15 cellular contexts compared by ENCODE assay signal in the genomic region with DNA sequence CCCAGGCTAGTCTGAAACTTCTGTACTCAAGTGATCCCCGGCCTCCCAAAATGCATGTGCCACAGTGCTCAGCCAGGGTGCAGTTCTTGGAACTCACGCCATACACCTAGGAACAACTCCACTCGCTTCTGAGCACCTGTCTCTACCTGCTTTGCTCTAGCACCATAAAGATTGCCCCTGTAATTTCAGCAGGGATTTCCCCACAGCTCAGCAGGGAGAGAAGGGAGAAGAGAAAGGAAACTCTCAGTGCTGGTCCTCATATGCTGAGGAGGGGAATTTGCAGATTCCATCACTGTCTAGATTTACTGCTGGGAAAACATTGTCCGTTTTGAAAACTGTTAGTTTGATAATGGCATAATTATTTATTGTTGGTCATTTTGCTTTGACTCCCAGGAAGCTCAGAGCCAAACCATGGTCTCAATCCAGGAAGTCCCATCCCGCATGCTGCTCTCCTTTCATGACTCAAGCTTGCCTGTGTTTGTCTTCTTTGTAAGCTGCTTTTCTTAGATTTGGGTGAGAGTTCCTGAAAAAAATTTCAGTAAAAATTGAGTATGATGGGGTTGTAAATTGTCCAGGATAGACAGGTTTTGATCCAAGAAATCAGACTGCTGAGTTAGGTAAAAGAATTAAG. TPM values are rescaled to one million over a fixed set of nuclear protein-coding genes. Genes with fewer than 3 reads are reported as not detected.
DNase-seq lines count a peak whose midpoint lies in the region; ATAC-seq and TF ChIP-seq lines count a peak whose summit lies in the region.
"Had no signal": no experiment of that assay in that cellular context is flagged by ENCODE, and none has a peak within 500 bp of the region (broad histone marks: within the 10 kb centered on the region; RNA-seq: fewer than 3 reads in every experiment).

No MANE protein-coding gene starts in this region.

- POLR2A ChIA-PET in Caco-2 (lab: Charles Lee), result no interaction called here

- no peaks in the 10 kb centered on the region for H3K36me3 ChIP-seq in Caco-2 (ENCODE audit: control insufficient read depth, insufficient read depth, low read length)
- H3K36me3 ChIP-seq in HUES48 (ENCODE audit: control insufficient read depth, insufficient read depth, low read length), result peaks cover 6% of the 10 kb centered on the region; the same call in 1 of the 2 replicates
- H3K36me3 ChIP-seq in brain microvascular endothelial cell (replicated peaks), result no peaks in the 10 kb centered on the region
- no peaks in the 10 kb centered on the region for H3K36me3 ChIP-seq in mucosa of descending colon (ENCODE audit: low read depth)
- no peaks in the 10 kb centered on the region for H3K36me3 ChIP-seq in esophagus muscularis mucosa
- H3K36me3 ChIP-seq: vagina had no signal

- H3K9me3 ChIP-seq in Caco-2 (no peaks in the 10 kb centered on the region), HUES48 (ENCODE audit: control insufficient read depth, insufficient read depth, low read length) (no peaks in the 10 kb centered on the region), mucosa of descending colon (no peaks in the 10 kb centered on the region), esophagus muscularis mucosa (no peaks in the 10 kb centered on the region)
- H3K9me3 ChIP-seq: vagina had no signal

- BruUV-seq in Caco-2 (replicated peaks; lab: Mats Ljungman, UMichigan), result no TSS peak

- no peak for TF ChIP-seq POLR2A in esophagus muscularis mucosa (IDR thresholded peaks at IDR 0.05; ENCODE audit: low read depth)

- H3K9me3 Mint-ChIP-seq in Caco-2 (ENCODE audit: unreplicated experiment), result no peaks in the 10 kb centered on the region

- peaks cover 25% of the 10 kb centered on the region for H3K36me3 Mint-ChIP-seq in Caco-2 (ENCODE audit: insufficient read depth, unreplicated experiment)

- no peak for TF ChIP-seq EP300 in esophagus muscularis mucosa (IDR thresholded peaks at IDR 0.05)

- no peak for TF ChIP-seq CTCF in Caco-2 (IDR thresholded peaks at IDR 0.05; ENCODE audit: insufficient read depth in 1 of 2, low read depth in 1 of 2, low read length in 1 of 2, severe bottlenecking in 1 of 2, unreplicated experiment in 1 of 2)
- TF ChIP-seq CTCF in brain microvascular endothelial cell (IDR thresholded peaks at IDR 0.05; ENCODE audit: low read depth, low read length, missing control alignments), result no peak
- no peak for TF ChIP-seq CTCF in mucosa of descending colon (IDR thresholded peaks at IDR 0.05)
- TF ChIP-seq CTCF in esophagus muscularis mucosa (IDR thresholded peaks at IDR 0.05), result no peak

- no peaks in the 10 kb centered on the region for H3K27me3 Mint-ChIP-seq in Caco-2 (ENCODE audit: insufficient read depth, unreplicated experiment)

- CTCF ChIA-PET in Caco-2 (lab: Charles Lee), result no interaction called here

- peak overlapping the region; percentile 10; the same call in 1 of the 2 replicates for H3K9ac ChIP-seq in HUES48 (ENCODE audit: low read depth, low read length)

- 74% methylated on average over 5 of the region's 5 CpGs for WGBS in esophagus muscularis mucosa

- ATAC-seq in mucosa of descending colon (peak; percentile 57), HG02981 (IDR thresholded peaks at IDR 0.05; ENCODE audit: unreplicated experiment) (no peak), GM19351 (IDR thresholded peaks at IDR 0.05; ENCODE audit: unreplicated experiment) (no peak), HG03521 (IDR thresholded peaks at IDR 0.05; ENCODE audit: unreplicated experiment) (no peak)

- H3K4me3 Mint-ChIP-seq in Caco-2 (ENCODE audit: unreplicated experiment), result peak overlapping the region; percentile 24

- H3K27ac ChIP-seq in HUES48 (ENCODE audit: low read depth, low read length) (peak overlapping the region; percentile 97), brain microvascular endothelial cell (no peak overlapping the region), esophagus muscularis mucosa (replicated peaks in 1 of 4) (no peak overlapping the region)
- H3K27ac ChIP-seq: vagina had no signal

- no peak for DNase-seq in Caco-2
- DNase-seq in brain microvascular endothelial cell, result peak; percentile 19
- DNase-seq in mucosa of descending colon, result no peak
- no peak for DNase-seq in esophagus muscularis mucosa (ENCODE audit: extremely low spot score)
- DNase-seq: activated CD4-positive, CD25-positive, alpha-beta regulatory T cell; DMS53; foreskin fibroblast; islet precursor cell; retina; stimulated activated CD4-positive, alpha-beta T cell treated with anti-CD3 and anti-CD28 coated beads, Interleukin-4, amount 100 ng/mL, for 1 hour had no signal

- H3K27me3 ChIP-seq in Caco-2 (replicated peaks; ENCODE audit: control insufficient read depth, insufficient read depth, low read length) (no peaks in the 10 kb centered on the region), HUES48 (ENCODE audit: control insufficient read depth, insufficient read depth, low read length) (no peaks in the 10 kb centered on the region), brain microvascular endothelial cell (replicated peaks) (no peaks in the 10 kb centered on the region), esophagus muscularis mucosa (peaks cover 0 to 14% (median 0%) of the 10 kb centered on the region in 4 donors)
- H3K27me3 ChIP-seq: vagina had no signal

- peak overlapping the region; percentile 50 for H3K27ac Mint-ChIP-seq in Caco-2 (ENCODE audit: unreplicated experiment)

- H3K4me1 ChIP-seq in Caco-2, result peaks cover 81% of the 10 kb centered on the region
- H3K4me1 ChIP-seq in HUES48 (ENCODE audit: control insufficient read depth, insufficient read depth, low read length), result peaks cover 87% of the 10 kb centered on the region
- no peaks in the 10 kb centered on the region for H3K4me1 ChIP-seq in mucosa of descending colon (ENCODE audit: low read depth)
- H3K4me1 ChIP-seq in esophagus muscularis mucosa, result no peaks in the 10 kb centered on the region
- H3K4me1 ChIP-seq: vagina had no signal

- peaks cover 47% of the 10 kb centered on the region for H3K4me1 Mint-ChIP-seq in Caco-2 (ENCODE audit: low read depth, unreplicated experiment)

- in situ Hi-C loops in brain microvascular endothelial cell (cut with HindIII; ENCODE audit: low pct_ligation_motif_present, low sequenced_read_pairs), result no loop called here

- intact Hi-C loops in Caco-2 (cut with micrococcal nuclease; ENCODE audit: unreplicated experiment) (loop anchor here (10.0 kb wide), 1 partner anchor 93 kb away; no protein-coding TSS in a partner anchor), mucosa of descending colon (cut with DNase I, micrococcal nuclease) (no loop called here), esophagus muscularis mucosa (cut with DNase I) (no loop called here)

- H3K4me3 ChIP-seq in Caco-2 (ENCODE audit: low read depth, low read length) (no peak overlapping the region), HUES48 (ENCODE audit: low read depth, low read length) (peak overlapping the region; percentile 45), brain microvascular endothelial cell (ENCODE audit: low read depth, low read length) (no peak overlapping the region), mucosa of descending colon (no peak overlapping the region), esophagus muscularis mucosa (no peak overlapping the region)
- H3K4me3 ChIP-seq: vagina had no signal

RNA-seq across cellular contexts. Expression of a gene that starts 24.2 kb away (rescaled TPM):
- total RNA-seq in Caco-2 (2022), result 67.5 and 68.4 TPM in 2 replicates
- total RNA-seq in mucosa of descending colon, result not detected
- not detected for total RNA-seq in esophagus muscularis mucosa
- total RNA-seq: vagina had no signal

Comparison
In these comparisons a context has a peak if more than half of its experiments do, and no peak if none do; other contexts are left out.
1. RNA of a gene that starts 24.2 kb away (total RNA-seq): 67.5 to 68.4 TPM in Caco-2; not detected in mucosa of descending colon and not detected in esophagus muscularis mucosa; every median in the first group is over 10 times any median in the second.